1 cellular context compared by ENCODE assay signal in the genomic region with DNA sequence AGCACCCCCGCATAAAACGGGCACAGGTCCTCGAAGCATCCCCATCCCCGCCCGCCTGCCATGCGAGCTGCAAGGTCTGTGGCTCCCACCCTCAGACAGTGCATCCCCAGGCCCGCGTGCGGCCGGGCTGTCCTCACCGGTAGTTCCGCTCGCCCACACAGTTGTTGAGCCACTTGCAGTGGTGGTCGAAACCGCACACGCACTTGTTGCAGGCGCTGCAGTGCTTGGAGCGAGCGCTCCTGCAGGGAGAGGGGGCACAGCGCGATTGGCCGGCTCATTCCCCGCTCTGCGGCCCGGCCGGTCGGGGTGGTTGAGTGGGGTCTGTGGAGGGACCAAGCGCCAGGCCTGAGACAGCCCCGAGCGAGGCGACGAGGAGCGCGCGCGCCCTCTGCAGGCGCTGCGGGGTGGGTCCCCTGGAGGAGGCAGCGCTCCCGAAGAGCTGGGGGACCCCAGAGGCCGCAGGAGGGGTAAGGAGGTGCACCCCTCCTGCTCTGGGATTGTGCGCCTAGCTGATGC.
A peak's percentile ranks its signal among the peaks of the same experiment; 100 is the strongest.
TF ChIP-seq lines count a peak whose summit lies in the region.

No MANE protein-coding gene starts in this region.

TF ChIP-seq in H1, 55 proteins besides CTCF, POLR2A, EP300 and RAD21:
- TF ChIP-seq SIX5 (IDR thresholded peaks at IDR 0.05; ENCODE audit: low read depth, low read length), result no peak
- TF ChIP-seq RFX5 (IDR thresholded peaks at IDR 0.05; ENCODE audit: borderline replicate concordance, low read depth, low read length), result no peak
- no peak; the same call in 1 of the 2 replicates for TF ChIP-seq BACH1 (IDR thresholded peaks at IDR 0.05; ENCODE audit: low read length)
- no peak for TF ChIP-seq HDAC6 (IDR thresholded peaks at IDR 0.05; ENCODE audit: low read depth, low read length)
- TF ChIP-seq, protein P1, sequence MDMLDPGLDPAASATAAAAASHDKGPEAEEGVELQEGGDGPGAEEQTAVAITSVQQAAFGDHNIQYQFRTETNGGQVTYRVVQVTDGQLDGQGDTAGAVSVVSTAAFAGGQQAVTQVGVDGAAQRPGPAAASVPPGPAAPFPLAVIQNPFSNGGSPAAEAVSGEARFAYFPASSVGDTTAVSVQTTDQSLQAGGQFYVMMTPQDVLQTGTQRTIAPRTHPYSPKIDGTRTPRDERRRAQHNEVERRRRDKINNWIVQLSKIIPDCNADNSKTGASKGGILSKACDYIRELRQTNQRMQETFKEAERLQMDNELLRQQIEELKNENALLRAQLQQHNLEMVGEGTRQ (IDR thresholded peaks at IDR 0.05; ENCODE audit: low read length), result no peak
- TF ChIP-seq SIN3A (conservative IDR thresholded peaks at IDR 0.05 in 1 of 2, IDR thresholded peaks at IDR 0.05 in 1 of 2; ENCODE audit: low read depth in 1 of 2, low read length in 2 of 2), result no peak
- TF ChIP-seq GABPA (IDR thresholded peaks at IDR 0.05; ENCODE audit: borderline replicate concordance, insufficient read depth, low read length), result 0 out of 2 replicates have a peak, but pooled peaks have one; percentile 56
- TF ChIP-seq TAF1 (IDR thresholded peaks at IDR 0.05; ENCODE audit: low read depth, low read length), result 0 out of 2 replicates have a peak, but pooled peaks have one; percentile 22
- no peak for TF ChIP-seq RBBP5 (IDR thresholded peaks at IDR 0.05; ENCODE audit: borderline replicate concordance, low read depth, low read length)
- TF ChIP-seq NANOG (IDR thresholded peaks at IDR 0.05; ENCODE audit: insufficient read depth, low read depth, low read length, poor library complexity, severe bottlenecking), result no peak
- no peak for TF ChIP-seq BRCA1 (IDR thresholded peaks at IDR 0.05; ENCODE audit: low read depth, low read length)
- peak; percentile 34 to 63; a peak in 1 of 4 replicates for TF ChIP-seq HDAC2 (IDR thresholded peaks at IDR 0.05; ENCODE audit: borderline replicate concordance in 1 of 2, low read depth in 2 of 2, low read length in 2 of 2)
- no peak for TF ChIP-seq SP1 (IDR thresholded peaks at IDR 0.05; ENCODE audit: low read depth, low read length)
- TF ChIP-seq TBP (IDR thresholded peaks at IDR 0.05; ENCODE audit: low read depth, low read length), result peak; percentile 50; the same call in 1 of the 2 replicates
- TF ChIP-seq CTBP2 (IDR thresholded peaks at IDR 0.05; ENCODE audit: borderline replicate concordance, insufficient read depth, insufficient read length, low read length), result peak; percentile 63
- no peak for TF ChIP-seq CBX8 (IDR thresholded peaks at IDR 0.05; ENCODE audit: borderline replicate concordance, low read depth, low read length)
- no peak for TF ChIP-seq FOSL1 (IDR thresholded peaks at IDR 0.05; ENCODE audit: insufficient read depth, low read depth, low read length)
- 0 out of 2 replicates have a peak, but pooled peaks have one; percentile 24 for TF ChIP-seq SRF (IDR thresholded peaks at IDR 0.05; ENCODE audit: low read depth, low read length)
- no peak for TF ChIP-seq SIRT6 (IDR thresholded peaks at IDR 0.05; ENCODE audit: low read length)
- TF ChIP-seq EZH2 (IDR thresholded peaks at IDR 0.05; ENCODE audit: low read depth, low read length, severe bottlenecking), result no peak
- TF ChIP-seq RXRA (IDR thresholded peaks at IDR 0.05; ENCODE audit: insufficient read depth, low read depth, low read length), result no peak
- TF ChIP-seq JUN (IDR thresholded peaks at IDR 0.05; ENCODE audit: low read depth, low read length), result no peak
- no peak for TF ChIP-seq TCF12 (IDR thresholded peaks at IDR 0.05; ENCODE audit: low read depth, low read length)
- TF ChIP-seq, protein P2, sequence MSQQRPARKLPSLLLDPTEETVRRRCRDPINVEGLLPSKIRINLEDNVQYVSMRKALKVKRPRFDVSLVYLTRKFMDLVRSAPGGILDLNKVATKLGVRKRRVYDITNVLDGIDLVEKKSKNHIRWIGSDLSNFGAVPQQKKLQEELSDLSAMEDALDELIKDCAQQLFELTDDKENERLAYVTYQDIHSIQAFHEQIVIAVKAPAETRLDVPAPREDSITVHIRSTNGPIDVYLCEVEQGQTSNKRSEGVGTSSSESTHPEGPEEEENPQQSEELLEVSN (IDR thresholded peaks at IDR 0.05), result peak; percentile 23; the same call in 1 of the 2 replicates
